Comparison of ENCODE assay signal across 1 cellular context in the genomic region with DNA sequence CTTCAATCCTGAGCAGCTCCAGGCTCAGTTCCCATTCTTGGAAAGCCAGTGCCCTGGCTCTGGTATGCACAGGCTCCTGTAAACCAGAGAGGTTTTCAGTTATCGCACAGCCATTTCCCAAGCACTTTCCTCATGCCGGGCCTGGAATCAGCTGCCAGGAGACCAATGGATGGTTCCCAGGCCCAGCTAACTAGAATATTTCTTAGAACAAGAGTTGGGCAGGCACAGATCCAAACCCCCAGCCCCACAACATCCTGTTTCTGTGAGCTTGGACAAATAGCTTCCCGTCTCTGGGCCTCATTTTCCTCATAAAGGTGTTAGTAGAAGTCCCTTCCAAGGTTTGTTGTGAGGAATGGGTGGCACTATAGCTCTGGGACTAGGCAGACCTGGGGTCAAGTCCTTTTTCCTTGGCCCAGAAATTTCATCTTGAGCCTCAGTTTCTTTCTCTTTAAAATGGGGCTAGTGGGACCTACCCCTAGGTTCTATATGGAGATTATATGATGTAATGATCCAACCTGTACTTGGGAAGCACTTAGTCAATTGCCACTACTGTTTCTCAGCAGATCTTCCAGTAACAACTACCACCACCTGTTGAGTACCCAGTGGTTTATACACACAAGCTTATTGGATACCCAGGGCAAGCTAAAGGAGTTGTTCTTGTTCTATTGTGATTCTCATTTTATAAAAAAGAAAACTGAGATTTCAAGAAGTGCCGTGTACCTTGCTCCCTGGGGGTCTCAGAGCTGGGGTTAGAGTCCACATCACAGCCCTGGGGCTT.
TF ChIP-seq lines count a peak whose summit lies in the region.

No MANE protein-coding gene starts in this region.

TF ChIP-seq in endothelial cell of umbilical vein, 7 proteins besides CTCF, POLR2A, EP300 and RAD21:
- TF ChIP-seq JUN (IDR thresholded peaks at IDR 0.05; ENCODE audit: borderline replicate concordance, insufficient read depth, insufficient read length, low read depth), result no peak
- TF ChIP-seq GATA2 (IDR thresholded peaks at IDR 0.05; ENCODE audit: insufficient read depth, insufficient read length, low read depth, low read length), result no peak
- TF ChIP-seq EZH2 (IDR thresholded peaks at IDR 0.05; ENCODE audit: borderline replicate concordance, low read depth, low read length, severe bottlenecking), result no peak
- no peak for TF ChIP-seq MYC (IDR thresholded peaks at IDR 0.05; ENCODE audit: low read depth, low read length)
- TF ChIP-seq, protein P1, sequence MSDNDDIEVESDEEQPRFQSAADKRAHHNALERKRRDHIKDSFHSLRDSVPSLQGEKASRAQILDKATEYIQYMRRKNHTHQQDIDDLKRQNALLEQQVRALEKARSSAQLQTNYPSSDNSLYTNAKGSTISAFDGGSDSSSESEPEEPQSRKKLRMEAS (IDR thresholded peaks at IDR 0.05; ENCODE audit: insufficient read depth, insufficient read length), result no peak
- TF ChIP-seq POLR2AphosphoS5 (IDR thresholded peaks at IDR 0.05; ENCODE audit: insufficient read depth, low read depth, low read length), result no peak
- no peak for TF ChIP-seq FOS (IDR thresholded peaks at IDR 0.05; ENCODE audit: borderline replicate concordance, insufficient read depth, low read length)
